ENCODE assay signal across 10 cellular contexts in genomic region chr1:226201029-226201593, GRCh38. TPM values are rescaled to one million over a fixed set of nuclear protein-coding genes. Genes with fewer than 3 reads are reported as not detected.
DNase-seq lines count a peak whose midpoint lies in the region; ATAC-seq, FAIRE-seq and TF ChIP-seq lines count a peak whose summit lies in the region.
"Had no signal": no experiment of that assay in that cellular context is flagged by ENCODE, and none has a peak within 500 bp of the region (broad histone marks: within the 10 kb centered on the region; RNA-seq: fewer than 3 reads in every experiment).

No MANE protein-coding gene starts in this region.

- H3K27ac Mint-ChIP-seq in activated CD4-positive, alpha-beta T cell treated with anti-CD3 and anti-CD28 coated beads for 36 hours = no peak overlapping the region
- H3K27ac Mint-ChIP-seq: CD8-positive, alpha-beta memory T cell had no signal

- no peaks in the 10 kb centered on the region for H3K79me2 ChIP-seq in GM12878 (ENCODE audit: control insufficient read depth, insufficient read depth, low read length)

- 25% methylated on average over 5 of the region's 5 CpGs for WGBS in GM12878 (ENCODE audit: insufficient coverage, insufficient replicate concordance, low lambda C conversion rate, missing lambda C conversion rate)
- 66 to 72% methylated on average over 5 of the region's 5 CpGs for WGBS in lower leg skin, 2 donors

- SMC1A ChIA-PET in GM12878 (lab: Charles Lee; ENCODE audit: uncharacterized antibody, unreplicated experiment) = interaction anchor here (1.0 to 9.5 kb wide), 10 partner anchors 11 to 326 kb away, joined by 3 to 213 read pairs (median 4); partner anchors contain the start of gene PARP1

- CTCF ChIA-PET in activated CD4-positive, alpha-beta T cell treated with anti-CD3 and anti-CD28 coated beads for 36 hours (lab: Charles Lee) = interaction anchor here (0.9 to 1.8 kb wide), 4 partner anchors 31 to 92 kb away, joined by 3 to 14 read pairs (median 3); no protein-coding TSS in a partner anchor
- CTCF ChIA-PET in GM12878 (lab: Yijun Ruan, JAX) = interaction anchor here (0.6 to 16.0 kb wide), 27 partner anchors 12 to 604 kb away, joined by 3 to 505 read pairs (median 3); partner anchors contain the start of genes MIXL1 and STUM

- H3K4me2 ChIP-seq in GM12878 (ENCODE audit: control insufficient read depth, insufficient read depth) = no peak overlapping the region

- no peak for TF ChIP-seq POLR2A in GM12878 (IDR thresholded peaks at IDR 0.05; ENCODE audit: low read depth, low read length)
- no peak for TF ChIP-seq POLR2A in gastrocnemius medialis (IDR thresholded peaks at IDR 0.05)
- no peak for TF ChIP-seq POLR2A in lower leg skin (IDR thresholded peaks at IDR 0.05)

- H3K4me1 ChIP-seq in GM12878 (ENCODE audit: control insufficient read depth, insufficient read depth, low read length) (peaks cover 3% of the 10 kb centered on the region; the same call in 1 of the 2 replicates), gastrocnemius medialis (no peaks in the 10 kb centered on the region)

- H3K27me3 Mint-ChIP-seq in activated CD4-positive, alpha-beta T cell treated with anti-CD3 and anti-CD28 coated beads for 36 hours = peaks cover 2% of the 10 kb centered on the region

- RAD21 ChIA-PET in GM12878 (lab: Charles Lee; ENCODE audit: unreplicated experiment) = interaction anchor here (0.8 to 3.6 kb wide), 13 partner anchors 15 to 432 kb away, joined by 3 to 46 read pairs (median 3); partner anchors contain the start of genes LIN9 and PARP1

- no peaks in the 10 kb centered on the region for H4K20me1 ChIP-seq in GM12878 (ENCODE audit: control insufficient read depth, insufficient read depth)

- H3K9me3 Mint-ChIP-seq in activated CD4-positive, alpha-beta T cell treated with anti-CD3 and anti-CD28 coated beads for 36 hours (ENCODE audit: low read depth) = no peaks in the 10 kb centered on the region
- H3K9me3 Mint-ChIP-seq: CD8-positive, alpha-beta memory T cell had no signal

- POLR2A ChIA-PET in activated CD4-positive, alpha-beta T cell treated with anti-CD3 and anti-CD28 coated beads for 36 hours (lab: Charles Lee) = no interaction called here
- POLR2A ChIA-PET in GM12878 (lab: Charles Lee) = interaction anchor here (0.7 to 1.2 kb wide), 2 partner anchors 76 to 200 kb away, joined by 3 to 4 read pairs; no protein-coding TSS in a partner anchor

- H3K27ac ChIP-seq in GM12878 (ENCODE audit: control insufficient read depth, insufficient read depth) = no peak overlapping the region
- H3K27ac ChIP-seq in gastrocnemius medialis = no peak overlapping the region

- H3K9me3 ChIP-seq in GM12878 (replicated peaks; ENCODE audit: control insufficient read depth, insufficient read depth, low read length) = no peaks in the 10 kb centered on the region
- H3K9me3 ChIP-seq in gastrocnemius medialis = no peaks in the 10 kb centered on the region

- DNase-seq in activated CD4-positive, alpha-beta T cell treated with anti-CD3 and anti-CD28 coated beads for 36 hours = peak; percentile 31
- no peak for DNase-seq in activated CD4-positive, alpha-beta T cell treated with anti-CD3 and anti-CD28 coated beads, Interleukin-2, amount 50 U/mL, for 1 hour
- DNase-seq in GM12878 (ENCODE audit: low read depth, low spot score) (no peak), retinal pigment epithelial cell (ENCODE audit: low read depth) (no peak), gastrocnemius medialis (no peak), lower leg skin (ENCODE audit: low spot score in 2 of 2) (no peak), CD1c-positive myeloid dendritic cell (ENCODE audit: extremely low spot score) (no peak)
- DNase-seq: CD8-positive, alpha-beta memory T cell had no signal

- ATAC-seq in activated CD4-positive, alpha-beta T cell treated with anti-CD3 and anti-CD28 coated beads for 36 hours = no peak
- ATAC-seq in HG03521 (IDR thresholded peaks at IDR 0.05; ENCODE audit: unreplicated experiment) (peak; percentile 45), GM12878 (peak; percentile 80), gastrocnemius medialis (no peak)

- H3K36me3 ChIP-seq in GM12878 (ENCODE audit: control insufficient read depth in 2 of 2, insufficient read depth in 2 of 2, low read length in 1 of 2) (no peaks in the 10 kb centered on the region), gastrocnemius medialis (no peaks in the 10 kb centered on the region)

- no peak overlapping the region for H3K9ac ChIP-seq in GM12878 (ENCODE audit: control insufficient read depth, insufficient read depth, low read length)

- TF ChIP-seq CTCF in GM12878 (IDR thresholded peaks at IDR 0.05 in 2 of 3, conservative IDR thresholded peaks at IDR 0.05 in 1 of 3; ENCODE audit: control insufficient read depth in 2 of 3, extremely low read depth in 1 of 3, insufficient read depth in 1 of 3, low read depth in 3 of 3, low read length in 3 of 3) (peak; percentile 59 to 67 (median 60)), retinal pigment epithelial cell (conservative IDR thresholded peaks at IDR 0.05; ENCODE audit: low read depth, low read length) (peak; percentile 53), gastrocnemius medialis (IDR thresholded peaks at IDR 0.05 in 4 of 5, conservative IDR thresholded peaks at IDR 0.05 in 1 of 5) (no peak), lower leg skin (IDR thresholded peaks at IDR 0.05) (no peak)

- no peak for TF ChIP-seq EP300 in GM12878 (IDR thresholded peaks at IDR 0.05; ENCODE audit: borderline replicate concordance in 1 of 2, control insufficient read depth in 1 of 2, low read depth in 2 of 2, low read length in 2 of 2)

- no peak overlapping the region for H3K4me3 Mint-ChIP-seq in activated CD4-positive, alpha-beta T cell treated with anti-CD3 and anti-CD28 coated beads for 36 hours
- H3K4me3 Mint-ChIP-seq: CD8-positive, alpha-beta memory T cell had no signal

- no peaks in the 10 kb centered on the region for H3K4me1 Mint-ChIP-seq in activated CD4-positive, alpha-beta T cell treated with anti-CD3 and anti-CD28 coated beads for 36 hours

- peak overlapping the region; percentile 24; the same call in 1 of the 2 replicates for H2AFZ ChIP-seq in GM12878 (ENCODE audit: control insufficient read depth, low read depth, low read length)

- no peaks in the 10 kb centered on the region; a peak in 1 of 4 replicates for H3K27me3 ChIP-seq in GM12878 (replicated peaks in 1 of 2; ENCODE audit: control insufficient read depth in 2 of 2, insufficient read depth in 2 of 2, low read length in 1 of 2)
- H3K27me3 ChIP-seq in gastrocnemius medialis = no peaks in the 10 kb centered on the region

- H3K4me3 ChIP-seq in GM12878 (no peak overlapping the region), retinal pigment epithelial cell (ENCODE audit: low read length) (no peak overlapping the region), gastrocnemius medialis (no peak overlapping the region), lower leg skin (ENCODE audit: low read depth, poor library complexity, severe bottlenecking) (no peak overlapping the region)

- H3K36me3 Mint-ChIP-seq in activated CD4-positive, alpha-beta T cell treated with anti-CD3 and anti-CD28 coated beads for 36 hours (ENCODE audit: low read depth) = no peaks in the 10 kb centered on the region
- H3K36me3 Mint-ChIP-seq: CD8-positive, alpha-beta memory T cell had no signal

- FAIRE-seq in GM12878 (lab: Jason Lieb, UNC) = no peak

- in situ Hi-C loops in GM12878 (cut with MboI) (no loop called here), gastrocnemius medialis (cut with MboI; ENCODE audit: low sequenced_read_pairs in 4 of 4) (no loop called here)

- peak; percentile 72 for TF ChIP-seq RAD21 in GM12878 (IDR thresholded peaks at IDR 0.05; ENCODE audit: insufficient read depth, low read depth, low read length)

- intact Hi-C loops in activated CD4-positive, alpha-beta T cell treated with anti-CD3 and anti-CD28 coated beads for 36 hours (cut with DNase I, micrococcal nuclease) = no loop called here
- intact Hi-C loops in GM12878 (cut with micrococcal nuclease; ENCODE audit: unreplicated experiment) = loop anchor here (1.0 kb wide), 1 partner anchor 132 kb away; no protein-coding TSS in a partner anchor
- intact Hi-C loops in gastrocnemius medialis (cut with DNase I; ENCODE audit: low total_unique reads) = no loop called here
- intact Hi-C loops in lower leg skin (cut with DNase I; ENCODE audit: low total_unique reads) = loop anchor here (5.0 kb wide), 1 partner anchor 79 kb away; no protein-coding TSS in a partner anchor

- no TSS peak for BruUV-seq in GM12878 (replicated peaks; lab: Mats Ljungman, UMichigan)

RNA-seq across cellular contexts. Expression of gene ACBD3, which starts 14.6 kb away (rescaled TPM):
- 10 to 100 TPM; 17.0 to 20.2 TPM for total RNA-seq in activated CD4-positive, alpha-beta T cell treated with anti-CD3 and anti-CD28 coated beads for 36 hours
- 19.9 and 29.2 TPM in 2 replicates for total RNA-seq in GM12878 (2013; cell fraction: nucleolus; rRNA removed)
- 21.2 and 24.9 TPM in 2 replicates for total RNA-seq in GM12878 (2014; rRNA removed)
- total RNA-seq in GM12878 (2014; rRNA removed; fragmentation: Illumina TruSeq; extraction: Trizol) = 25.4 and 25.9 TPM in 2 replicates
- 20.5 and 22.3 TPM in 2 replicates for total RNA-seq in GM12878 (2021)
- 44.0 TPM for polyA plus RNA-seq in GM12878 (2011; ENCODE audit: low read depth)
- polyA plus RNA-seq in GM12878 (2011; rRNA removed) = 25.6 and 35.8 TPM in 2 replicates
- polyA plus RNA-seq in GM12878 (2011; cell fraction: cytosol; rRNA removed) = 9.8 and 11.1 TPM in 2 replicates
- 9.4 and 12.7 TPM in 2 replicates for polyA plus RNA-seq in GM12878 (2011; cell fraction: nucleus; rRNA removed)
- polyA plus RNA-seq in GM12878 (2012) = 19.6 and 22.5 TPM in 2 replicates
- 27.9 and 29.9 TPM in 2 replicates for polyA plus RNA-seq in GM12878 (2014; fragmentation: Illumina TruSeq; extraction: Trizol)
- polyA plus RNA-seq in GM12878 (2014; fragmentation: Nextera tagmentation; extraction: Ambion mirVana) = 1 to 10 TPM; 7.5 to 8.9 TPM
- 16.3 and 17.0 TPM in 2 replicates for polyA plus RNA-seq in GM12878 (2014; rRNA removed)
- 10 to 100 TPM; 17.4 to 19.5 TPM for polyA plus RNA-seq in GM12878 (2016; fragmentation: Nextera tagmentation; extraction: Ambion mirVana)
- 13.6 and 20.0 TPM in 2 replicates for polyA minus RNA-seq in GM12878 (2011; rRNA and poly(A)+ RNA removed)
- 9.8 and 17.7 TPM in 2 replicates for polyA minus RNA-seq in GM12878 (2011; cell fraction: cytosol; rRNA and poly(A)+ RNA removed)
- 5.7 and 8.9 TPM in 2 replicates for polyA minus RNA-seq in GM12878 (2011; cell fraction: nucleus; rRNA and poly(A)+ RNA removed)
- total RNA-seq in gastrocnemius medialis = 10 to 100 TPM; 31.1 to 43.9 (median 36.6) TPM
- total RNA-seq in lower leg skin = 10 to 100 TPM; 39.7 to 57.6 (median 49.9) TPM

RNA-seq across cellular contexts. Expression of gene MIXL1, which starts 22.4 kb away (rescaled TPM):
- not detected for total RNA-seq in activated CD4-positive, alpha-beta T cell treated with anti-CD3 and anti-CD28 coated beads for 36 hours
- total RNA-seq in GM12878 (2013; cell fraction: nucleolus; rRNA removed) = not detected in 2 replicates
- total RNA-seq in GM12878 (2014; rRNA removed) (0.11 TPM in 2 replicates), GM12878 (2014; rRNA removed; fragmentation: Illumina TruSeq; extraction: Trizol) (0.14 and 0.18 TPM in 2 replicates), GM12878 (2021) (0.23 and 0.40 TPM in 2 replicates), gastrocnemius medialis (not detected), lower leg skin (not detected)
- 0.98 TPM for polyA plus RNA-seq in GM12878 (2011; ENCODE audit: low read depth)
- polyA plus RNA-seq in GM12878 (2011; rRNA removed) (not detected in 2 replicates), GM12878 (2014; fragmentation: Illumina TruSeq; extraction: Trizol) (0.19 TPM in 1 of 2 replicates, not detected in the other), GM12878 (2014; fragmentation: Nextera tagmentation; extraction: Ambion mirVana) (under 1 TPM; 0.18 to 0.24 TPM), GM12878 (2014; rRNA removed) (0.27 TPM in 1 of 2 replicates, not detected in the other), GM12878 (2016; fragmentation: Nextera tagmentation; extraction: Ambion mirVana) (under 1 TPM; 0.20 to 0.25 TPM)
- 0.03 TPM in 1 of 2 replicates, not detected in the other for polyA plus RNA-seq in GM12878 (2011; cell fraction: cytosol; rRNA removed)
- not detected in 2 replicates for polyA plus RNA-seq in GM12878 (2011; cell fraction: nucleus; rRNA removed)
- polyA plus RNA-seq in GM12878 (2012) = 0.39 and 0.45 TPM in 2 replicates
- not detected in 2 replicates for polyA minus RNA-seq in GM12878 (2011; rRNA and poly(A)+ RNA removed)
- not detected in 2 replicates for polyA minus RNA-seq in GM12878 (2011; cell fraction: cytosol; rRNA and poly(A)+ RNA removed)
- polyA minus RNA-seq in GM12878 (2011; cell fraction: nucleus; rRNA and poly(A)+ RNA removed) = not detected in 2 replicates
- total RNA-seq: CD8-positive, alpha-beta memory T cell; mononuclear cell had no signal
- polyA plus RNA-seq: CD8-positive, alpha-beta memory T cell had no signal

Comparison
In these comparisons a context has a peak if more than half of its experiments do, and no peak if none do; other contexts are left out.
1. ATAC-seq: peak in HG03521 (single experiment) and GM12878 (single experiment); none in activated CD4-positive, alpha-beta T cell treated with anti-CD3 and anti-CD28 coated beads for 36 hours (single experiment) and gastrocnemius medialis (0 of 2).
2. CTCF ChIP-seq: peak in GM12878 (3 of 3) and retinal pigment epithelial cell (single experiment); none in gastrocnemius medialis (0 of 5) and lower leg skin (0 of 3).
3. intact Hi-C loops: an anchor here in GM12878 (1.0 kb wide) and lower leg skin (5.0 kb wide); none called in activated CD4-positive, alpha-beta T cell treated with anti-CD3 and anti-CD28 coated beads for 36 hours and gastrocnemius medialis.